ENCODE assay signal across 8 cellular contexts in the genomic region with DNA sequence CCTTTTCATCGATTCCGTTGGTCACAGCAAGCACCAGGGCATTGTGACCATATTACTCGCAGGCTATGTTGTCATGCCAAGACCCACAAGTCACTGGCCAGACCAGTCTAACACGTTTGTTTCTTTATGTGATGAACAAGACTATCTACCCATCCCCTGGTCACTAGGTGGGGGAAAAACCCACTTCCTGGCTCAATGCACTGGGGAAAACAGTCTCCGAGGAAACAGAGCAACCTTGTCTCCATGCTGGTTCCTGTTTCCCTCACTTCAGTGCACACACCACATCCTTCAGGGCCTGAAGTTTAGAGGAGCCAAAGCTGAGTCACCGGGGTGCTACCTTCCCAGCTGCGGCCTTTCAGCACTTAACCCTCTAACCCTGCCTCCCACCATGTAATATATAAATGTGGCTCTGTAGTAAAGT.
DNase-seq lines count a peak whose midpoint lies in the region; ATAC-seq lines count a peak whose summit lies in the region.

No MANE protein-coding gene starts in this region.

- DNase-seq in NCI-H146 treated with DMSO at 0.1 percent for 48 hours (lab: John Stamatoyannopoulos, UW; ENCODE audit: unreplicated experiment) = peak; percentile 21
- DNase-seq in germinal center (ENCODE audit: low spot score) = peak; percentile 16
- no peak for DNase-seq in NCI-H1694 treated with DMSO at 0.1 percent for 48 hours (lab: John Stamatoyannopoulos, UW)
- no peak for DNase-seq in NCI-H2081 treated with DMSO at 0.1 percent for 48 hours (lab: John Stamatoyannopoulos, UW)
- no peak for DNase-seq in NCI-H2107 treated with DMSO at 0.1 percent for 48 hours (lab: John Stamatoyannopoulos, UW; ENCODE audit: unreplicated experiment)
- no peak for DNase-seq in NCI-H1930 (lab: John Stamatoyannopoulos, UW)

- ATAC-seq in GM18508 (IDR thresholded peaks at IDR 0.05; ENCODE audit: insufficient read depth, unreplicated experiment) = peak; percentile 99
- ATAC-seq in HG02623 (IDR thresholded peaks at IDR 0.05; ENCODE audit: unreplicated experiment) = peak; percentile 98

Comparison
In these comparisons a context has a peak if more than half of its experiments do, and no peak if none do; other contexts are left out.
1. DNase-seq: peak in NCI-H146 treated with DMSO at 0.1 percent for 48 hours (single experiment) and germinal center (single experiment); none in NCI-H1694 treated with DMSO at 0.1 percent for 48 hours (single experiment), NCI-H2081 treated with DMSO at 0.1 percent for 48 hours (single experiment), NCI-H2107 treated with DMSO at 0.1 percent for 48 hours (single experiment) and NCI-H1930 (0 of 2).